9 cellular contexts compared by ENCODE assay signal in the genomic region with DNA sequence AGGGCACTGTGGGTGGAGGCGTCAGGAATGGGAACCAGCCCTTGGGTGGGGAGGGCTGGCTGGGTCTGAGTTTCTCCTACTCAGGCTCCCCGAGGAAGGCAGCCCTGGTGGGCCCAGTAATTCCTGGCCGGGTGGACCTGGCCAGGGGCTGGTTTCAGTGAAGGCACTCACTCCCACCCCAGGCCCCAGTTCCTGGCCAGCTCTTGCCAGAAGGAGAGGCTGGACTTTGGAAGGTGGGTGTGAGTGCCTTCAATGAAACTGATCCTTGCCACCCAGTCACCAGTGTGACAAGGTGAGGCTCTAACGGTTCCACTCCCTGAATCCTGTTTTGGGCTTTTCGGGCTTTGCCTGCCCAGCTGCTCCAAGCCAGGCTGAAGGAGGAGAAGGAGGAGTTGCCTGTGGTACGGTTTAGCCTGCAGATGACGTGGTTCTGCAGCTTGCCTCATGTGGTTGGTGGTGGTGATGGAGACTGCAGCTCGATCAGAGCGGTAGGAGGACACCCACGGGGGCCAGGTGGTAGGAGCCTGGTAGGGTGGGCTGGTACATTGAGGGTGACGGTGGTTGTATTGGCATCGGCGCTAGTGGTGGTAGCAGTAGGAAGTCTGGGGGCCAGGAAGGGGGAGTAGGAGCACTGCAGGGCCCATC. TPM values are rescaled to one million over a fixed set of nuclear protein-coding genes. Genes with fewer than 3 reads are reported as not detected.
"Had no signal": no experiment of that assay in that cellular context is flagged by ENCODE, and none has a peak within 500 bp of the region (broad histone marks: within the 10 kb centered on the region; RNA-seq: fewer than 3 reads in every experiment).

No MANE protein-coding gene starts in this region.

RNA-seq across cellular contexts. Expression of gene SPATA31C2, which starts 23.2 kb away (rescaled TPM):
- total RNA-seq: HT-29, LHCN-M2, MCF 10A, NCI-H460, PC-9, Peyer's patch, Right ventricle myocardium inferior, RPMI7951 had no signal
- polyA plus RNA-seq: IgD-negative memory B cell had no signal
